Comparison of ENCODE assay signal across 10 cellular contexts in genomic region chr5:132822650-132823480, GRCh38. TPM values are rescaled to one million over a fixed set of nuclear protein-coding genes. Genes with fewer than 3 reads are reported as not detected.
DNase-seq lines count a peak whose midpoint lies in the region; ATAC-seq and TF ChIP-seq lines count a peak whose summit lies in the region.
"Had no signal": no experiment of that assay in that cellular context is flagged by ENCODE, and none has a peak within 500 bp of the region (broad histone marks: within the 10 kb centered on the region; RNA-seq: fewer than 3 reads in every experiment).

No MANE protein-coding gene starts in this region.

- no peaks in the 10 kb centered on the region; a peak in 1 of 22 replicates for H3K9me3 ChIP-seq in BLaER1 treated with 17β-estradiol and CSF1 and Interleukin-3, amounts not matched to agents 10 nM and 100 nM (replicated peaks in 1 of 11)
- H3K9me3 ChIP-seq in IMR-90 (ENCODE audit: control insufficient read depth, insufficient read depth, low read length): no peaks in the 10 kb centered on the region
- no peaks in the 10 kb centered on the region for H3K9me3 ChIP-seq in CD4-positive, alpha-beta memory T cell (ENCODE audit: control insufficient read depth in 1 of 2, low read length in 2 of 2)

- no peak overlapping the region for H3K27ac Mint-ChIP-seq in nephron
- H3K27ac Mint-ChIP-seq in CD4-positive, alpha-beta memory T cell: no peak overlapping the region

- peaks cover 70% of the 10 kb centered on the region for H3K27me3 Mint-ChIP-seq in nephron (ENCODE audit: low read depth)
- H3K27me3 Mint-ChIP-seq in CD4-positive, alpha-beta memory T cell: peaks cover 27 to 32% of the 10 kb centered on the region in 2 donors

- H3K9me1 ChIP-seq in IMR-90 (ENCODE audit: insufficient read depth, low read length): no peaks in the 10 kb centered on the region

- no peak overlapping the region for H4K91ac ChIP-seq in IMR-90 (ENCODE audit: insufficient read depth, low read depth, low read length)

- dilution Hi-C loops in IMR-90 (cut with HindIII; ENCODE audit: low sequenced_read_pairs, unreplicated experiment): no loop called here

- ATAC-seq in IMR-90 (ENCODE audit: low read depth): no peak
- ATAC-seq: Panc1 had no signal

- in situ Hi-C loops in IMR-90 (cut with MboI; ENCODE audit: low sequenced_read_pairs): no loop called here

- DNase-seq in IMR-90 (no peak), erythroblast (lab: John Stamatoyannopoulos, UW) (peak; percentile 41 to 55), SIG-M5 (lab: John Stamatoyannopoulos, UW) (no peak), germinal center (ENCODE audit: low spot score) (no peak), NCI-H2171 treated with DMSO at 0.1 percent for 48 hours (lab: John Stamatoyannopoulos, UW) (no peak)
- no peak for DNase-seq in CD4-positive, alpha-beta memory T cell
- DNase-seq: stimulated activated CD4-positive, alpha-beta T cell treated with anti-CD3 and anti-CD28 coated beads, Interleukin-4, amount 100 ng/mL, for 1 hour had no signal

- H3K36me3 Mint-ChIP-seq in nephron (ENCODE audit: low read depth): no peaks in the 10 kb centered on the region
- no peaks in the 10 kb centered on the region for H3K36me3 Mint-ChIP-seq in CD4-positive, alpha-beta memory T cell

- no peak for TF ChIP-seq RAD21 in IMR-90 (IDR thresholded peaks at IDR 0.05; ENCODE audit: low read length)

- H2AK5ac ChIP-seq in IMR-90 (ENCODE audit: low read depth, low read length): 0 out of 2 replicates have a peak overlapping the region, but pooled peaks have one; percentile 21

- POLR2A ChIA-PET in IMR-90 (lab: Charles Lee; ENCODE audit: unreplicated experiment): no interaction called here
- POLR2A ChIA-PET in CD4-positive, alpha-beta memory T cell (lab: Charles Lee; ENCODE audit: partially characterized antibody): interaction anchor here (1.0 kb wide), 1 partner anchor 85 kb away, joined by 3 read pairs; the partner anchor contains the start of gene KIF3A

- no peak overlapping the region for H3K56ac ChIP-seq in IMR-90 (ENCODE audit: extremely low read depth, insufficient read depth, low read length)

- H4K20me1 ChIP-seq in BLaER1 treated with 17β-estradiol and CSF1 and Interleukin-3, amounts not matched to agents 10 nM and 100 nM: peaks cover 0 to 66% (median 31%) of the 10 kb centered on the region in 11 experiments; a peak in 14 of 22 replicates
- H4K20me1 ChIP-seq in IMR-90 (ENCODE audit: insufficient read depth, low read length): no peaks in the 10 kb centered on the region

- H2AK9ac ChIP-seq in IMR-90 (replicated peaks; ENCODE audit: low read depth, low read length, poor library complexity): no peak overlapping the region

- H2BK15ac ChIP-seq in IMR-90 (ENCODE audit: low read depth, low read length): no peak overlapping the region

- H3K27me3 ChIP-seq in BLaER1 treated with 17β-estradiol and CSF1 and Interleukin-3, amounts not matched to agents 10 nM and 100 nM: peaks cover 77 to 100% (median 100%) of the 10 kb centered on the region in 11 experiments
- no peaks in the 10 kb centered on the region for H3K27me3 ChIP-seq in IMR-90 (ENCODE audit: control insufficient read depth, insufficient read depth, low read length)
- peaks cover 20% of the 10 kb centered on the region for H3K27me3 ChIP-seq in CD4-positive, alpha-beta memory T cell (ENCODE audit: insufficient read depth, low read length)

- H3K14ac ChIP-seq in IMR-90 (replicated peaks; ENCODE audit: low read depth, low read length): no peak overlapping the region

- no peak overlapping the region for H2BK120ac ChIP-seq in IMR-90 (ENCODE audit: low read depth, low read length)

- no peak overlapping the region for H2BK20ac ChIP-seq in IMR-90 (ENCODE audit: low read depth, low read length)

- H4K8ac ChIP-seq in IMR-90 (ENCODE audit: low read depth in 2 of 2, low read length in 2 of 2): no peak overlapping the region

- intact Hi-C loops in IMR-90 (cut with micrococcal nuclease): loop anchor here (5.0 kb wide), 3 partner anchors 161 to 316 kb away; no protein-coding TSS in a partner anchor
- intact Hi-C loops in CD4-positive, alpha-beta memory T cell (cut with micrococcal nuclease): loop anchor here (10.0 kb wide), 1 partner anchor 528 kb away; the partner anchor contains the start of gene SLC22A4

- H3K18ac ChIP-seq in IMR-90 (ENCODE audit: low read depth, low read length): no peak overlapping the region

- TF ChIP-seq POLR2A in IMR-90 (IDR thresholded peaks at IDR 0.05; ENCODE audit: low read depth, low read length) (no peak), erythroblast (IDR thresholded peaks at IDR 0.05; ENCODE audit: low read length) (no peak)

- no peak overlapping the region for H4K5ac ChIP-seq in IMR-90 (ENCODE audit: low read depth, low read length)

- BruUV-seq in IMR-90 (replicated peaks; lab: Mats Ljungman, UMichigan): no TSS peak

- peak overlapping the region; percentile 4; the same call in 1 of the 2 replicates for H3K4ac ChIP-seq in IMR-90 (ENCODE audit: low read depth, low read length)

- H2BK5ac ChIP-seq in IMR-90 (ENCODE audit: low read depth, low read length, poor library complexity, severe bottlenecking): no peak overlapping the region

- H3K79me1 ChIP-seq in IMR-90 (ENCODE audit: low read depth in 1 of 2, low read length in 2 of 2): peaks cover 0 to 10% of the 10 kb centered on the region in 2 experiments; a peak in 2 of 4 replicates

- peak overlapping the region; percentile 19 to 60 (median 42); a peak in 20 of 22 replicates for H3K4me2 ChIP-seq in BLaER1 treated with 17β-estradiol and CSF1 and Interleukin-3, amounts not matched to agents 10 nM and 100 nM
- H3K4me2 ChIP-seq in IMR-90 (ENCODE audit: low read depth, low read length): no peak overlapping the region

- H3K27ac ChIP-seq in BLaER1 treated with 17β-estradiol and CSF1 and Interleukin-3, amounts not matched to agents 10 nM and 100 nM: no peak overlapping the region
- no peak overlapping the region for H3K27ac ChIP-seq in IMR-90 (ENCODE audit: insufficient read depth, low read length)
- H3K27ac ChIP-seq in CD4-positive, alpha-beta memory T cell (ENCODE audit: low read depth, low read length): no peak overlapping the region

- H3K4me1 ChIP-seq in BLaER1 treated with 17β-estradiol and CSF1 and Interleukin-3, amounts not matched to agents 10 nM and 100 nM: peaks cover 0 to 20% (median 8%) of the 10 kb centered on the region in 10 experiments; a peak in 9 of 20 replicates
- peaks cover 10% of the 10 kb centered on the region; the same call in 1 of the 2 replicates for H3K4me1 ChIP-seq in IMR-90 (ENCODE audit: control insufficient read depth, insufficient read depth, low read length)
- H3K4me1 ChIP-seq in CD4-positive, alpha-beta memory T cell (ENCODE audit: insufficient read depth, low read length): peaks cover 11% of the 10 kb centered on the region

- no peaks in the 10 kb centered on the region for H3K9me3 Mint-ChIP-seq in nephron
- H3K9me3 Mint-ChIP-seq in CD4-positive, alpha-beta memory T cell: no peaks in the 10 kb centered on the region

- WGBS in IMR-90 (ENCODE audit: extremely low coverage in 2 of 2, insufficient read length in 1 of 2), 2 experiments: 62% methylated on average over 25 of the region's 68 CpGs; no CpG with 5 or more reads in 1 of the 2 experiments

- peak overlapping the region in 3 of 10 experiments; percentile 7 to 31 (median 16); a peak in 3 of 20 replicates for H3K4me3 ChIP-seq in BLaER1 treated with 17β-estradiol and CSF1 and Interleukin-3, amounts not matched to agents 10 nM and 100 nM
- no peak overlapping the region for H3K4me3 ChIP-seq in IMR-90 (ENCODE audit: insufficient read depth, low read depth, low read length)
- H3K4me3 ChIP-seq in CD4-positive, alpha-beta memory T cell (ENCODE audit: low read length in 2 of 2): no peak overlapping the region

- no peak overlapping the region for H3K23ac ChIP-seq in IMR-90 (ENCODE audit: low read depth, low read length)

- H3K9ac ChIP-seq in BLaER1 treated with 17β-estradiol and CSF1 and Interleukin-3, amounts not matched to agents 10 nM and 100 nM: peak overlapping the region in 1 of 11 experiments; percentile 17; a peak in 3 of 22 replicates
- H3K9ac ChIP-seq in IMR-90 (ENCODE audit: low read depth, low read length): no peak overlapping the region

- CTCF ChIA-PET in IMR-90 (lab: Yijun Ruan, JAX): interaction anchor here (0.5 to 0.6 kb wide), 2 partner anchors 198 to 725 kb away, joined by 3 to 4 read pairs; no protein-coding TSS in a partner anchor
- CTCF ChIA-PET in CD4-positive, alpha-beta memory T cell (lab: Charles Lee; ENCODE audit: partially characterized antibody): interaction anchor here (1.4 to 1.7 kb wide), 2 partner anchors 76 to 440 kb away, joined by 4 read pairs; no protein-coding TSS in a partner anchor

- no peak overlapping the region for H2AFZ ChIP-seq in IMR-90 (replicated peaks; ENCODE audit: low read length, poor library complexity)

- H3K4me1 Mint-ChIP-seq in nephron: peaks cover 13% of the 10 kb centered on the region
- H3K4me1 Mint-ChIP-seq in CD4-positive, alpha-beta memory T cell: peaks cover 2 to 12% (median 7%) of the 10 kb centered on the region in 4 donors

- TF ChIP-seq CTCF in IMR-90 (conservative IDR thresholded peaks at IDR 0.05; ENCODE audit: low read depth, low read length) (no peak), nephron (IDR thresholded peaks at IDR 0.05; ENCODE audit: unreplicated experiment in 3 of 3) (peak in 1 of 3 experiments; percentile 10)

- peaks cover 0 to 50% (median 0%) of the 10 kb centered on the region in 11 experiments; a peak in 9 of 22 replicates for H3K36me3 ChIP-seq in BLaER1 treated with 17β-estradiol and CSF1 and Interleukin-3, amounts not matched to agents 10 nM and 100 nM
- H3K36me3 ChIP-seq in IMR-90 (ENCODE audit: control insufficient read depth, insufficient read depth, low read length): peaks cover 6% of the 10 kb centered on the region; the same call in 1 of the 2 replicates
- H3K36me3 ChIP-seq in CD4-positive, alpha-beta memory T cell (ENCODE audit: insufficient read depth, low read length): no peaks in the 10 kb centered on the region

- peak overlapping the region; percentile 61 to 70 (median 64) for H3K4me3 Mint-ChIP-seq in nephron
- peak overlapping the region in 1 of 8 donors; percentile 20 for H3K4me3 Mint-ChIP-seq in CD4-positive, alpha-beta memory T cell

RNA-seq across cellular contexts. Expression of gene SHROOM1, which starts 7.6 kb away (rescaled TPM):
- total RNA-seq in IMR-90 (2012; rRNA removed): 1.4 and 2.5 TPM in 2 replicates
- polyA plus RNA-seq in IMR-90 (2012; rRNA removed): 6.3 and 8.8 TPM in 2 replicates
- 4.1 and 9.0 TPM in 2 replicates for polyA plus RNA-seq in IMR-90 (2012; cell fraction: cytosol; rRNA removed)
- polyA plus RNA-seq in IMR-90 (2012; cell fraction: nucleus; rRNA removed; ENCODE audit: low replicate concordance): 28.6 and 53.5 TPM in 2 replicates
- under 1 TPM in 1 of 2 experiments, not detected in 1; 0.49 TPM for total RNA-seq in CD4-positive, alpha-beta memory T cell
- polyA plus RNA-seq in CD4-positive, alpha-beta memory T cell: not detected

RNA-seq across cellular contexts. Expression of gene SOWAHA, which starts 9.8 kb away (rescaled TPM):
- total RNA-seq in IMR-90 (2012; rRNA removed): under 0.01 TPM in 1 of 2 replicates, not detected in the other
- polyA plus RNA-seq in IMR-90 (2012; rRNA removed): 0.03 TPM in 1 of 2 replicates, not detected in the other
- 0.02 and 0.04 TPM in 2 replicates for polyA plus RNA-seq in IMR-90 (2012; cell fraction: cytosol; rRNA removed)
- polyA plus RNA-seq in IMR-90 (2012; cell fraction: nucleus; rRNA removed; ENCODE audit: low replicate concordance): 0.01 TPM in 1 of 2 replicates, not detected in the other
- not detected for total RNA-seq in CD4-positive, alpha-beta memory T cell
- under 1 TPM in 1 of 2 donors, not detected in 1; 0.06 TPM for polyA plus RNA-seq in CD4-positive, alpha-beta memory T cell

RNA-seq across cellular contexts. Expression of gene GDF9, which starts 43.4 kb away (rescaled TPM):
- 0.18 and 0.28 TPM in 2 replicates for total RNA-seq in IMR-90 (2012; rRNA removed)
- 0.16 and 0.21 TPM in 2 replicates for polyA plus RNA-seq in IMR-90 (2012; rRNA removed)
- 0.01 and 0.02 TPM in 2 replicates for polyA plus RNA-seq in IMR-90 (2012; cell fraction: cytosol; rRNA removed)
- 0.14 and 0.57 TPM in 2 replicates for polyA plus RNA-seq in IMR-90 (2012; cell fraction: nucleus; rRNA removed; ENCODE audit: low replicate concordance)
- total RNA-seq in CD4-positive, alpha-beta memory T cell: 1 to 10 TPM; 1.1 to 1.9 TPM
- under 1 TPM; 0.13 to 0.30 TPM for polyA plus RNA-seq in CD4-positive, alpha-beta memory T cell

RNA-seq across cellular contexts. Expression of gene UQCRQ, which starts 43.6 kb away (rescaled TPM):
- 69.7 and 73.7 TPM in 2 replicates for total RNA-seq in IMR-90 (2012; rRNA removed)
- 292 and 406 TPM in 2 replicates for polyA plus RNA-seq in IMR-90 (2012; rRNA removed)
- polyA plus RNA-seq in IMR-90 (2012; cell fraction: cytosol; rRNA removed): 213 and 412 TPM in 2 replicates
- 72.8 and 108 TPM in 2 replicates for polyA plus RNA-seq in IMR-90 (2012; cell fraction: nucleus; rRNA removed; ENCODE audit: low replicate concordance)
- total RNA-seq in CD4-positive, alpha-beta memory T cell: 100 to 1,000 TPM; 124 to 127 TPM
- polyA plus RNA-seq in CD4-positive, alpha-beta memory T cell: 100 to 1,000 TPM; 471 to 536 TPM

RNA-seq across cellular contexts. Expression of gene SEPTIN8, which starts 45.8 kb away (rescaled TPM):
- total RNA-seq in IMR-90 (2012; rRNA removed): 60.5 and 67.2 TPM in 2 replicates
- 54.7 and 56.2 TPM in 2 replicates for polyA plus RNA-seq in IMR-90 (2012; rRNA removed)
- polyA plus RNA-seq in IMR-90 (2012; cell fraction: cytosol; rRNA removed): 20.4 and 38.7 TPM in 2 replicates
- 131 and 144 TPM in 2 replicates for polyA plus RNA-seq in IMR-90 (2012; cell fraction: nucleus; rRNA removed; ENCODE audit: low replicate concordance)
- 10 to 100 TPM; 12.6 to 13.8 TPM for total RNA-seq in CD4-positive, alpha-beta memory T cell
- 1 to 10 TPM; 1.1 to 3.3 TPM for polyA plus RNA-seq in CD4-positive, alpha-beta memory T cell

Comparison
In these comparisons a context has a peak if more than half of its experiments do, and no peak if none do; other contexts are left out.
1. DNase-seq: peak in erythroblast (2 of 2); none in IMR-90 (single experiment), CD4-positive, alpha-beta memory T cell (0 of 5), SIG-M5 (single experiment), germinal center (single experiment) and NCI-H2171 treated with DMSO at 0.1 percent for 48 hours (single experiment).